Comparison of ENCODE assay signal across 13 cellular contexts in the genomic region with DNA sequence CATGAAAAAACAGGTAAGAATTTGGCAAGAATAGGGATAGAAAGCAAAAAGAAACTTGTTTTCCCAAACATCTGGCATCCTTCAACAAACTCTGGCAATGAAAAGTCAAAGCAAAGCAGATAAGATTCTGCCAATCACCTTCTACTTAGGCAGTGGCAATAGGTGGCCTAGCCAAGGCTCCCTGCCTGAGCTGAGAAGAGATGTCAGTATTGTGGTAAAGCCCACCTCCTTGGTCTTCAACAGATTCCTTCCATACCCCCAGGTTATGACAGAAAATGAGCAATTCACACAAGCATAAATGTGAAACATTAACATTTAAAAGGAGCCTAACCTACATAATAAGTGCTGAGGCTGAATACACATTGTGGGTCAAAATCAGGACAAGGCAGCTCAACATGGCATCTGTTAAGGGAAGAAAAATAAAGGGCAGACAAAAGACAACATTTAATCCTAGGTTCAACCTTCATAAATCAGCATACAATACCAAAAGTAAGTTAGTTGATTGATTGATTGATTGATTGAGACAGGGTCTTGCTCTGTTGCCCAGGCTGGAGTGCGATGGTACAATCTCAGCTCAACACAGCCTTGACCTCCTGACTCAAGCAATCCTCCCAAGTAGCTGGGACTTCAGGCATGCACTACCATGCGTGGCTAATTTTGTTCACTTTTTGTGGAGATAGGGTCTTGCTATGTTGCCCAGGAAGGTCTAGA.
DNase-seq lines count a peak whose midpoint lies in the region; ATAC-seq and TF ChIP-seq lines count a peak whose summit lies in the region.
"Had no signal": no experiment of that assay in that cellular context is flagged by ENCODE, and none has a peak within 500 bp of the region (broad histone marks: within the 10 kb centered on the region; RNA-seq: fewer than 3 reads in every experiment).

No MANE protein-coding gene starts in this region.

- H3K27ac ChIP-seq in neutrophil, result peak overlapping the region; percentile 83

- no peak overlapping the region for H3K4me3 ChIP-seq in neutrophil (ENCODE audit: low read depth in 1 of 2, low read length in 1 of 2)

- H3K27me3 ChIP-seq in neutrophil, result no peaks in the 10 kb centered on the region

- no peak overlapping the region for H3K4me3 Mint-ChIP-seq in activated CD8-positive, alpha-beta memory T cell treated with anti-CD3 and anti-CD28 coated beads, Interleukin-2, amount 10 ng/mL, durations not matched to agents 7 days and 5 days

- H3K36me3 ChIP-seq in neutrophil, result no peaks in the 10 kb centered on the region

- peak; percentile 36 for ATAC-seq in GM19324 (IDR thresholded peaks at IDR 0.05; ENCODE audit: low FRiP score, unreplicated experiment)
- ATAC-seq in HG02642 (IDR thresholded peaks at IDR 0.05; ENCODE audit: poor library complexity, unreplicated experiment), result peak; percentile 28
- peak; percentile 18 for ATAC-seq in HG03460 (IDR thresholded peaks at IDR 0.05; ENCODE audit: unreplicated experiment)
- no peak for ATAC-seq in left lobe of liver
- ATAC-seq in activated CD8-positive, alpha-beta memory T cell treated with anti-CD3 and anti-CD28 coated beads, Interleukin-2, amount 10 ng/mL, durations not matched to agents 7 days and 5 days, result no peak
- ATAC-seq: left ventricle myocardium superior had no signal

- H3K9me3 Mint-ChIP-seq in activated CD8-positive, alpha-beta memory T cell treated with anti-CD3 and anti-CD28 coated beads, Interleukin-2, amount 10 ng/mL, durations not matched to agents 7 days and 5 days (ENCODE audit: low read depth), result peaks cover 6% of the 10 kb centered on the region

- H3K27ac Mint-ChIP-seq in activated CD8-positive, alpha-beta memory T cell treated with anti-CD3 and anti-CD28 coated beads, Interleukin-2, amount 10 ng/mL, durations not matched to agents 7 days and 5 days, result no peak overlapping the region

- CTCF ChIA-PET in activated CD8-positive, alpha-beta memory T cell treated with anti-CD3 and anti-CD28 coated beads, Interleukin-2, amount 10 ng/mL, durations not matched to agents 7 days and 5 days (lab: Charles Lee), result no interaction called here

- H3K4me1 Mint-ChIP-seq in activated CD8-positive, alpha-beta memory T cell treated with anti-CD3 and anti-CD28 coated beads, Interleukin-2, amount 10 ng/mL, durations not matched to agents 7 days and 5 days, result peaks cover 27% of the 10 kb centered on the region

- H3K4me1 ChIP-seq in neutrophil (ENCODE audit: control insufficient read depth in 1 of 2, insufficient read depth in 1 of 2, low read depth in 1 of 2, low read length in 1 of 2), result peaks cover 52 to 56% of the 10 kb centered on the region in 2 experiments

- peaks cover 18% of the 10 kb centered on the region for H3K36me3 Mint-ChIP-seq in activated CD8-positive, alpha-beta memory T cell treated with anti-CD3 and anti-CD28 coated beads, Interleukin-2, amount 10 ng/mL, durations not matched to agents 7 days and 5 days

- no peaks in the 10 kb centered on the region for H3K27me3 Mint-ChIP-seq in activated CD8-positive, alpha-beta memory T cell treated with anti-CD3 and anti-CD28 coated beads, Interleukin-2, amount 10 ng/mL, durations not matched to agents 7 days and 5 days

- no peak for TF ChIP-seq CTCF in neutrophil (IDR thresholded peaks at IDR 0.05)

- no peaks in the 10 kb centered on the region for H3K9me3 ChIP-seq in neutrophil

- DNase-seq in SW480 (ENCODE audit: low spot score) (no peak), iPS-NIHi11 (ENCODE audit: low spot score) (no peak), left lobe of liver (ENCODE audit: low spot score) (no peak)
- no peak for DNase-seq in activated CD8-positive, alpha-beta memory T cell treated with anti-CD3 and anti-CD28 coated beads, Interleukin-2, amount 10 ng/mL, durations not matched to agents 7 days and 5 days
- DNase-seq: activated CD4-positive, alpha-beta T cell treated with anti-CD3 and anti-CD28 coated beads for 48 hours; activated naive CD4-positive, alpha-beta T cell treated with Interleukin-2 at 50 U/mL for 16 hours; left ventricle myocardium superior; NCI-H1105 treated with DMSO at 0.1 percent for 48 hours; NK-92 treated with Interleukin-12 subunit alpha and Interleukin-12 subunit beta, amount 100 ng/mL, for 24 hours had no signal

Comparison
In these comparisons a context has a peak if more than half of its experiments do, and no peak if none do; other contexts are left out.
1. ATAC-seq: peak in GM19324 (single experiment), HG02642 (single experiment) and HG03460 (single experiment); none in left lobe of liver (single experiment) and activated CD8-positive, alpha-beta memory T cell treated with anti-CD3 and anti-CD28 coated beads, Interleukin-2, amount 10 ng/mL, durations not matched to agents 7 days and 5 days (single experiment).